8 cellular contexts compared by ENCODE assay signal in the genomic region with DNA sequence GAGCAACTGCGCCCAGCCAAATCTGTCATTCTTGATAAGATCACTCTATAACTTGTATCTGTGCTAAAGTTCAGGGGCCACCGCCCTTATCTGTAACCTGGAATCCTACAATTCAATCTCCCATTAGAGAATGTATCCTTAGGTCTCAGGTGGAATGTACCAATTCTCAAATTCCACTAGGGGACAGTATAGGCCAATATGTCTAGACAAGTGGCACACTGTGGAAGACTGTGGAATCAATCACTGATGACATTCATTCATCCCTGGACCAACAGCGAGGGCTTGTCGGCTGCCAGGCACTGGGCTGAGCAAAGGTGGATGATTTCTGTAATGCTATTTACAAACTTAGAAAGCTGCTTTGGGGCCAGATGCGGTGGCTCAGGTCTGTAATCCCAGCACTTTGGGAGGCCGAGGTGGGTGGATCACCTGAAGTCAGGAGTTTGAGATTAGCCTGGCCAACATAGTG. TPM values are rescaled to one million over a fixed set of nuclear protein-coding genes. Genes with fewer than 3 reads are reported as not detected.
DNase-seq lines count a peak whose midpoint lies in the region; ATAC-seq, FAIRE-seq and TF ChIP-seq lines count a peak whose summit lies in the region.

No MANE protein-coding gene starts in this region.

- POLR2A ChIA-PET in CD4-positive, alpha-beta T cell (lab: Charles Lee): no interaction called here

- TF ChIP-seq CTCF in CD4-positive, alpha-beta T cell (IDR thresholded peaks at IDR 0.05): peak; percentile 68
- TF ChIP-seq CTCF in cardiac fibroblast (IDR thresholded peaks at IDR 0.05; ENCODE audit: low read depth, low read length) (peak; percentile 77), mesothelial cell of epicardium (IDR thresholded peaks at IDR 0.05; ENCODE audit: unreplicated experiment) (peak; percentile 54)

- no peak overlapping the region for H3K4me3 ChIP-seq in cardiac fibroblast (replicated peaks in 1 of 2; ENCODE audit: low read depth in 2 of 2, low read length in 2 of 2)

- H3K9me3 Mint-ChIP-seq in CD4-positive, alpha-beta T cell: no peaks in the 10 kb centered on the region
- peaks cover 7% of the 10 kb centered on the region for H3K9me3 Mint-ChIP-seq in mesothelial cell of epicardium

- no peaks in the 10 kb centered on the region for H3K4me1 Mint-ChIP-seq in CD4-positive, alpha-beta T cell (ENCODE audit: low read depth)
- no peaks in the 10 kb centered on the region for H3K4me1 Mint-ChIP-seq in mesothelial cell of epicardium

- FAIRE-seq in GM18507 (lab: Jason Lieb, UNC): peak; percentile 12

- no peaks in the 10 kb centered on the region for H3K9me3 ChIP-seq in CD4-positive, alpha-beta T cell (ENCODE audit: control insufficient read depth, low read length)

- no peaks in the 10 kb centered on the region for H3K27me3 Mint-ChIP-seq in CD4-positive, alpha-beta T cell
- no peaks in the 10 kb centered on the region for H3K27me3 Mint-ChIP-seq in mesothelial cell of epicardium (ENCODE audit: low read depth)

- DNase-seq in CD4-positive, alpha-beta T cell: no peak
- DNase-seq in GM18507 (ENCODE audit: extremely low spot score, insufficient read length, low read depth): peak; percentile 48
- peak; percentile 23 to 78 for DNase-seq in NCI-H524 (lab: John Stamatoyannopoulos, UW)
- DNase-seq in cardiac fibroblast (ENCODE audit: low read depth in 2 of 2): peak; percentile 38 to 61
- DNase-seq in mesothelial cell of epicardium (ENCODE audit: low spot score in 2 of 2, unreplicated experiment in 2 of 2): no peak
- no peak for DNase-seq in OCI-M2 (lab: John Stamatoyannopoulos, UW; ENCODE audit: unreplicated experiment)
- no peak for DNase-seq in ecto neural progenitor cell (ENCODE audit: low spot score)
- DNase-seq in stimulated activated CD4-positive, alpha-beta T cell treated with anti-CD3 and anti-CD28 coated beads, Interleukin-15, amount 100 ng/mL, for 24 hours: no peak

- H3K36me3 Mint-ChIP-seq in CD4-positive, alpha-beta T cell (ENCODE audit: low read depth): no peaks in the 10 kb centered on the region
- H3K36me3 Mint-ChIP-seq in mesothelial cell of epicardium: peaks cover 5% of the 10 kb centered on the region

- peak; percentile 68 for ATAC-seq in CD4-positive, alpha-beta T cell (ENCODE audit: poor library complexity)

- H3K4me3 Mint-ChIP-seq in CD4-positive, alpha-beta T cell: no peak overlapping the region
- H3K4me3 Mint-ChIP-seq in mesothelial cell of epicardium: no peak overlapping the region

- H3K27ac Mint-ChIP-seq in CD4-positive, alpha-beta T cell: no peak overlapping the region
- H3K27ac Mint-ChIP-seq in mesothelial cell of epicardium: no peak overlapping the region

- CTCF ChIA-PET in CD4-positive, alpha-beta T cell (lab: Charles Lee): no interaction called here

- no peaks in the 10 kb centered on the region for H3K27me3 ChIP-seq in CD4-positive, alpha-beta T cell (ENCODE audit: control insufficient read depth, insufficient read depth, low read length)

- H3K27ac ChIP-seq in CD4-positive, alpha-beta T cell (ENCODE audit: low read depth, low read length): no peak overlapping the region

- intact Hi-C loops in CD4-positive, alpha-beta T cell (cut with DNase I, micrococcal nuclease): loop anchor here in 1 of 2 experiments (5.0 kb wide), 2 partner anchors 121 to 659 kb away; no protein-coding TSS in a partner anchor

RNA-seq across cellular contexts. Expression of a gene that starts 28.7 kb away (rescaled TPM):
- total RNA-seq in CD4-positive, alpha-beta T cell: 1 to 10 TPM; 4.0 to 4.5 TPM
- total RNA-seq in mesothelial cell of epicardium: 15.7 to 16.3 TPM (median 15.7 TPM) in 3 replicates

RNA-seq across cellular contexts. Expression of a gene that starts 50.2 kb away (rescaled TPM):
- total RNA-seq in CD4-positive, alpha-beta T cell: 10 to 100 TPM; 58.7 to 64.7 TPM
- total RNA-seq in mesothelial cell of epicardium: 67.5 to 69.5 TPM (median 68.6 TPM) in 3 replicates

Comparison
In these comparisons a context has a peak if more than half of its experiments do, and no peak if none do; other contexts are left out.
1. DNase-seq: peak in GM18507 (single experiment), NCI-H524 (2 of 2) and cardiac fibroblast (2 of 2); none in CD4-positive, alpha-beta T cell (0 of 10), mesothelial cell of epicardium (0 of 2), OCI-M2 (single experiment), ecto neural progenitor cell (single experiment) and stimulated activated CD4-positive, alpha-beta T cell treated with anti-CD3 and anti-CD28 coated beads, Interleukin-15, amount 100 ng/mL, for 24 hours (single experiment).
2. Peak in every context shown above with its lines, with median percentiles within 50 percentile points of each other: CTCF ChIP-seq.